23 cellular contexts compared by ENCODE assay signal in genomic region chr15:70315431-70315830, GRCh38.
DNase-seq lines count a peak whose midpoint lies in the region; ATAC-seq and TF ChIP-seq lines count a peak whose summit lies in the region.
"Had no signal": no experiment of that assay in that cellular context is flagged by ENCODE, and none has a peak within 500 bp of the region (broad histone marks: within the 10 kb centered on the region; RNA-seq: fewer than 3 reads in every experiment).

No MANE protein-coding gene starts in this region.

- H3K79me2 ChIP-seq in GM23338 (replicated peaks; ENCODE audit: insufficient read depth), result no peaks in the 10 kb centered on the region

- H3K27me3 ChIP-seq in GM23338 (ENCODE audit: insufficient read depth) (no peaks in the 10 kb centered on the region), HUES48 (ENCODE audit: control insufficient read depth, insufficient read depth, low read length) (no peaks in the 10 kb centered on the region), endodermal cell (ENCODE audit: control insufficient read depth, insufficient read depth, low read length, poor library complexity, severe bottlenecking) (no peaks in the 10 kb centered on the region), adrenal gland (no peaks in the 10 kb centered on the region), brain microvascular endothelial cell (replicated peaks) (peaks cover 5% of the 10 kb centered on the region)

- peaks cover 12% of the 10 kb centered on the region for H3K4me1 Mint-ChIP-seq in GM23338
- peaks cover 14% of the 10 kb centered on the region for H3K4me1 Mint-ChIP-seq in endodermal cell

- in situ Hi-C loops in brain microvascular endothelial cell (cut with HindIII; ENCODE audit: low pct_ligation_motif_present, low sequenced_read_pairs), result no loop called here

- H3K9me3 ChIP-seq in HUES48 (ENCODE audit: control insufficient read depth, insufficient read depth, low read length) (no peaks in the 10 kb centered on the region), endodermal cell (ENCODE audit: control insufficient read depth, low read length) (no peaks in the 10 kb centered on the region), adrenal gland (replicated peaks in 1 of 3) (no peaks in the 10 kb centered on the region)
- H3K9me3 ChIP-seq: BLaER1 treated with 17β-estradiol and CSF1 and Interleukin-3, amounts not matched to agents 10 nM and 100 nM had no signal

- H3K4me1 ChIP-seq in GM23338 (ENCODE audit: insufficient read depth) (peaks cover 9% of the 10 kb centered on the region), HUES48 (ENCODE audit: control insufficient read depth, insufficient read depth, low read length) (peaks cover 25% of the 10 kb centered on the region), endodermal cell (ENCODE audit: control insufficient read depth, insufficient read depth, low read length) (peaks cover 6% of the 10 kb centered on the region), adrenal gland (replicated peaks in 1 of 2) (peaks cover 0 to 11% of the 10 kb centered on the region in 2 donors)

- no peak for TF ChIP-seq CTCF in GM23338 (conservative IDR thresholded peaks at IDR 0.05; ENCODE audit: low read depth in 2 of 2)
- TF ChIP-seq CTCF in endodermal cell (conservative IDR thresholded peaks at IDR 0.05), result no peak
- TF ChIP-seq CTCF in adrenal gland (IDR thresholded peaks at IDR 0.05), result no peak
- no peak for TF ChIP-seq CTCF in brain microvascular endothelial cell (IDR thresholded peaks at IDR 0.05; ENCODE audit: low read depth, low read length, missing control alignments)

- peak overlapping the region; percentile 46; the same call in 1 of the 2 replicates for H3K4me2 ChIP-seq in GM23338
- H3K4me2 ChIP-seq: BLaER1 treated with 17β-estradiol and CSF1 and Interleukin-3, amounts not matched to agents 10 nM and 100 nM had no signal

- H3K4me3 Mint-ChIP-seq in GM23338 (no peak overlapping the region), endodermal cell (no peak overlapping the region)
- H3K4me3 Mint-ChIP-seq: B cell; CD4-positive, alpha-beta T cell; CD8-positive, alpha-beta T cell had no signal

- H3K36me3 Mint-ChIP-seq in GM23338 (ENCODE audit: low read depth), result no peaks in the 10 kb centered on the region
- H3K36me3 Mint-ChIP-seq in endodermal cell (ENCODE audit: low read depth), result no peaks in the 10 kb centered on the region
- H3K36me3 Mint-ChIP-seq: CD8-positive, alpha-beta T cell had no signal

- H3K9me3 Mint-ChIP-seq in GM23338 (no peaks in the 10 kb centered on the region), endodermal cell (no peaks in the 10 kb centered on the region)
- H3K9me3 Mint-ChIP-seq: CD4-positive, alpha-beta T cell; CD8-positive, alpha-beta T cell had no signal

- H3K9me2 ChIP-seq in GM23338 (ENCODE audit: insufficient read depth), result peaks cover 7% of the 10 kb centered on the region; the same call in 1 of the 2 replicates

- H2AFZ ChIP-seq in GM23338, result peak overlapping the region; percentile 28; the same call in 1 of the 2 replicates

- H3K27me3 Mint-ChIP-seq in GM23338 (ENCODE audit: insufficient read depth, low read depth, poor library complexity) (peaks cover 4% of the 10 kb centered on the region), endodermal cell (ENCODE audit: insufficient read depth) (peaks cover 24% of the 10 kb centered on the region)
- H3K27me3 Mint-ChIP-seq: B cell; CD4-positive, alpha-beta T cell had no signal

- H3K27ac ChIP-seq in GM23338 (ENCODE audit: low read depth) (no peak overlapping the region), HUES48 (ENCODE audit: low read depth, low read length) (peak overlapping the region; percentile 8), endodermal cell (ENCODE audit: low read depth, low read length) (no peak overlapping the region), adrenal gland (no peak overlapping the region), brain microvascular endothelial cell (no peak overlapping the region)
- H3K27ac ChIP-seq: BLaER1 treated with 17β-estradiol and CSF1 and Interleukin-3, amounts not matched to agents 10 nM and 100 nM; C4-2B had no signal

- intact Hi-C loops in adrenal gland (cut with DNase I), result no loop called here

- H4K20me1 ChIP-seq in GM23338 (replicated peaks; ENCODE audit: insufficient read depth), result no peaks in the 10 kb centered on the region
- H4K20me1 ChIP-seq: BLaER1 treated with 17β-estradiol and CSF1 and Interleukin-3, amounts not matched to agents 10 nM and 100 nM had no signal

- ATAC-seq in GM23338 (no peak), HG03039 (IDR thresholded peaks at IDR 0.05; ENCODE audit: unreplicated experiment) (no peak)
- ATAC-seq: CD8-positive, alpha-beta T cell; GM12878 had no signal

- H3K27ac Mint-ChIP-seq in GM23338 (no peak overlapping the region), endodermal cell (no peak overlapping the region)
- H3K27ac Mint-ChIP-seq: CD4-positive, alpha-beta T cell; CD8-positive, alpha-beta T cell had no signal

- no peaks in the 10 kb centered on the region for H3F3A ChIP-seq in GM23338 (replicated peaks; ENCODE audit: low read depth)

- H3K9ac ChIP-seq in HUES48 (ENCODE audit: low read depth, low read length) (no peak overlapping the region), endodermal cell (ENCODE audit: extremely low read depth, low read length, poor library complexity, severe bottlenecking) (no peak overlapping the region)
- H3K9ac ChIP-seq: BLaER1 treated with 17β-estradiol and CSF1 and Interleukin-3, amounts not matched to agents 10 nM and 100 nM had no signal

- H3K36me3 ChIP-seq in GM23338 (ENCODE audit: insufficient read depth) (no peaks in the 10 kb centered on the region), HUES48 (ENCODE audit: control insufficient read depth, insufficient read depth, low read length) (no peaks in the 10 kb centered on the region), endodermal cell (ENCODE audit: control insufficient read depth, insufficient read depth, low read length) (no peaks in the 10 kb centered on the region), adrenal gland (replicated peaks in 1 of 2) (no peaks in the 10 kb centered on the region), brain microvascular endothelial cell (replicated peaks) (no peaks in the 10 kb centered on the region)
- H3K36me3 ChIP-seq: BLaER1 treated with 17β-estradiol and CSF1 and Interleukin-3, amounts not matched to agents 10 nM and 100 nM had no signal

- no peak for TF ChIP-seq POLR2A in adrenal gland (IDR thresholded peaks at IDR 0.05)

- H3K4me3 ChIP-seq in GM23338 (no peak overlapping the region), HUES48 (ENCODE audit: low read depth, low read length) (no peak overlapping the region), endodermal cell (ENCODE audit: low read length) (peak overlapping the region; percentile 41), adrenal gland (no peak overlapping the region), brain microvascular endothelial cell (ENCODE audit: low read depth, low read length) (no peak overlapping the region)
- H3K4me3 ChIP-seq: BLaER1 treated with 17β-estradiol and CSF1 and Interleukin-3, amounts not matched to agents 10 nM and 100 nM; GM12878 had no signal

- DNase-seq in GM23338 (ENCODE audit: low spot score), result no peak
- peak; percentile 48 for DNase-seq in endodermal cell
- no peak for DNase-seq in adrenal gland
- no peak for DNase-seq in brain microvascular endothelial cell
- DNase-seq: 8988T; ACHN; AML-193; CD4-positive, alpha-beta T cell; COR-L47; DMS 273 treated with DMSO at 0.1 percent for 48 hours; DMS153; DMS53; DMS79; DND-41; EL; GDM1 had no signal

TF ChIP-seq in GM23338, 12 proteins besides CTCF, POLR2A, EP300 and RAD21 (continues in another document):
- no peak for TF ChIP-seq ZNF331 (CRISPR knock-in tag; IDR thresholded peaks at IDR 0.05; ENCODE audit: low read depth)
- TF ChIP-seq JUNB (IDR thresholded peaks at IDR 0.05; ENCODE audit: unreplicated experiment), result no peak
- TF ChIP-seq POLR2AphosphoS5 (IDR thresholded peaks at IDR 0.05; ENCODE audit: low read depth), result no peak
- TF ChIP-seq NANOG (IDR thresholded peaks at IDR 0.05; ENCODE audit: borderline replicate concordance), result no peak
- no peak for TF ChIP-seq STAT1 (IDR thresholded peaks at IDR 0.05; ENCODE audit: unreplicated experiment)
- no peak for TF ChIP-seq REST (IDR thresholded peaks at IDR 0.05; ENCODE audit: unreplicated experiment)
- no peak for TF ChIP-seq EZH2 (IDR thresholded peaks at IDR 0.05; ENCODE audit: low read depth, unreplicated experiment)
- no peak for TF ChIP-seq ETS1 (IDR thresholded peaks at IDR 0.05)
- no peak for TF ChIP-seq EZH2phosphoT487 (IDR thresholded peaks at IDR 0.05; ENCODE audit: unreplicated experiment)
